22 cellular contexts compared by ENCODE assay signal in the genomic region with DNA sequence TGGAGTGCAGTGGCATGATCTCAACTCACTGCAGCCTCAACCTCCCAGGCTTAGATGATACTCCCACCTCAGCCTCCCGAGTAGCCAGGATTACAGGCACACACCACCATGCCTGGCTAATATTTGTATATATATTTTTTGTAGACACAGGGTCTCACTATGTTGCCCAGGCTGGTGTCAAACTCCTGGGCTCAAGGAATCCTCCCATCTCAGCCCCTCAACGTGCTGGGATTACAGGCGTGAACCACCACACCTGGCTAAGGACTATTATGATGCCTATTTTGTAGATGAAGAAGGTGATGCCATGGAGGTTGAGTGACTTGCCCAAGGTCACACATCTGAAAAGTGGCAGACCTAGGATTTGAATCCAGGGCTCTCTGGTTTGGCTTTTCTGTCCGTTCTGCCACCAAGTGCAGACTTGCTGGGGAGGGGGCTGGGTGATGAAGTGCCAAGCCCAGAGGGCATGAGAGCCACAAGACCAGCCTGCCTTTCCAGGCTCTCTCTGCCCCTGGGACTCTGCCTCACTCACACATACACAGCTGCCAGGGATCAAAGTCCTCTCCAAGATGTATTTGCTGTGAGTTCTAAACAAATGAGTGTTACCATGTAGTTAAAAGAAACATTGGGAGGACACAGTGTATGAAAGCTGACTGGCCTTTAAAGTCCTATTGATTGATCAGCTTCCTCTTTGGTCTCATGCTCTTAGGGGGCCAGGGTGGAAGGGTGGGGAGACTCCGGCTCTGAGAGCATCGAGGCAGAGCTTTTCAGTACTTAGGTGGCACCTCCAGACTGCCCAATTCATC.
"Had no signal": no experiment of that assay in that cellular context is flagged by ENCODE, and none has a peak within 500 bp of the region (broad histone marks: within the 10 kb centered on the region; RNA-seq: fewer than 3 reads in every experiment).

No MANE protein-coding gene starts in this region.

- H3K36me3 ChIP-seq: ascending aorta had no signal

- H3K4me3 ChIP-seq: ascending aorta, body of pancreas had no signal

- ATAC-seq: activated naive CD4-positive, alpha-beta T cell treated with anti-CD3 and anti-CD28 coated beads, Interleukin-2, amount 50 U/mL, for 72 hours; activated naive CD8-positive, alpha-beta T cell treated with anti-CD3 and anti-CD28 coated beads, Interleukin-2, amount 50 U/mL, for 24 hours; activated T-cell treated with anti-CD3 and anti-CD28 coated beads, Interleukin-2, amount 50 U/mL, for 4 hours; body of pancreas; T-helper 17 cell had no signal

- H3K4me1 ChIP-seq: ascending aorta, body of pancreas had no signal

- H3K9me3 ChIP-seq: ascending aorta, body of pancreas had no signal

- DNase-seq: activated B cell treated with CpG ODN at 0.5 μM for 24 hours; activated CD4-positive, alpha-beta T cell treated with anti-CD3 and anti-CD28 coated beads for 1 hour; activated CD4-positive, alpha-beta T cell treated with anti-CD3 and anti-CD28 coated beads, Interleukin-2, amount 10 ng/mL, durations not matched to agents 24 days and 14 days; activated CD4-positive, alpha-beta T cell treated with anti-CD3 and anti-CD28 coated beads, Interleukin-2, amount 50 U/mL, for 48 hours; activated effector memory CD4-positive, alpha-beta T cell treated with anti-CD3 and anti-CD28 coated beads, Interleukin-2, amount 50 U/mL, for 16 hours; activated naive CD4-positive, alpha-beta T cell treated with Interleukin-2 at 50 U/mL for 16 hours; activated naive CD8-positive, alpha-beta T cell treated with anti-CD3 and anti-CD28 coated beads, Interleukin-2, amount 50 U/mL, for 24 hours; activated T-cell treated with anti-CD3 and anti-CD28 coated beads, Interleukin-2, amount 50 U/mL, for 4 hours; amniotic stem cell; body of pancreas; central memory CD4-positive, alpha-beta T cell; NCI-H1048; NCI-H146; NCI-H187 treated with DMSO at 0.1 percent for 48 hours; NCI-H2081 treated with DMSO at 0.1 percent for 48 hours; NCI-H2171 treated with DMSO at 0.1 percent for 48 hours; NCI-H226; SHP77; T-helper 17 cell; T-helper 9 cell had no signal
